ENCODE assay signal across 1 cellular context in genomic region chr5:142145106-142145900, GRCh38.
A peak's percentile ranks its signal among the peaks of the same experiment; 100 is the strongest.
TF ChIP-seq lines count a peak whose summit lies in the region.

No MANE protein-coding gene starts in this region.

TF ChIP-seq in K562, 482 proteins besides CTCF, POLR2A, EP300 and RAD21 (continued from another document):
- no peak for TF ChIP-seq GTF2B (IDR thresholded peaks at IDR 0.05; ENCODE audit: extremely low read depth, insufficient read length)
- peak; percentile 7; the same call in 1 of the 2 replicates for TF ChIP-seq JUND (IDR thresholded peaks at IDR 0.05; ENCODE audit: borderline replicate concordance, low read depth, low read length)
- no peak for TF ChIP-seq JUND (tag; IDR thresholded peaks at IDR 0.05; ENCODE audit: borderline replicate concordance, low read depth, low read length)
- TF ChIP-seq KLF16 (IDR thresholded peaks at IDR 0.05) = 0 out of 2 replicates have a peak, but pooled peaks have one; percentile 43
- TF ChIP-seq U2AF1 (optimal IDR thresholded peaks at IDR 0.05; ENCODE audit: low read depth, low read length) = no peak
- no peak for TF ChIP-seq GATA2 (CRISPR knock-in tag; IDR thresholded peaks at IDR 0.05)
- TF ChIP-seq JUN (IDR thresholded peaks at IDR 0.05; ENCODE audit: borderline replicate concordance, low read depth, low read length) = 0 out of 2 replicates have a peak, but pooled peaks have one; percentile 8
- no peak for TF ChIP-seq JUN (CRISPR knock-in tag; IDR thresholded peaks at IDR 0.05; ENCODE audit: borderline replicate concordance)
